8 cellular contexts compared by ENCODE assay signal in genomic region chr2:163182764-163183354, GRCh38.
A peak's percentile ranks its signal among the peaks of the same experiment; 100 is the strongest.
DNase-seq lines count a peak whose midpoint lies in the region; ATAC-seq and TF ChIP-seq lines count a peak whose summit lies in the region.

No MANE protein-coding gene starts in this region.

- BruUV-seq in Panc1 (replicated peaks; lab: Mats Ljungman, UMichigan), result no TSS peak

- CTCF ChIA-PET in Panc1 (lab: Charles Lee), result interaction anchor here (0.6 to 1.2 kb wide), 7 partner anchors 15 to 1341 kb away, joined by 3 to 8 read pairs (median 4); no protein-coding TSS in a partner anchor
- CTCF ChIA-PET in activated CD4-positive, alpha-beta memory T cell treated with anti-CD3 and anti-CD28 coated beads for 36 hours (lab: Charles Lee), result interaction anchor here (0.6 to 1.7 kb wide), 3 partner anchors 11 to 1377 kb away, joined by 3 to 4 read pairs (median 3); no protein-coding TSS in a partner anchor

- H3K36me3 Mint-ChIP-seq in glutamatergic neuron (ENCODE audit: unreplicated experiment), result no peaks in the 10 kb centered on the region
- no peaks in the 10 kb centered on the region for H3K36me3 Mint-ChIP-seq in activated CD4-positive, alpha-beta memory T cell treated with anti-CD3 and anti-CD28 coated beads for 36 hours

- no peaks in the 10 kb centered on the region for H3K36me3 ChIP-seq in Panc1 (ENCODE audit: control insufficient read depth, insufficient read depth, low read length)

- no peaks in the 10 kb centered on the region for H3K4me1 ChIP-seq in Panc1 (ENCODE audit: control insufficient read depth, insufficient read depth, low read length)

- H3K4me1 Mint-ChIP-seq in glutamatergic neuron (ENCODE audit: low read depth, unreplicated experiment), result no peaks in the 10 kb centered on the region
- no peaks in the 10 kb centered on the region for H3K4me1 Mint-ChIP-seq in activated CD4-positive, alpha-beta memory T cell treated with anti-CD3 and anti-CD28 coated beads for 36 hours (ENCODE audit: low read depth)

- in situ Hi-C loops in Panc1 (cut with HindIII; ENCODE audit: low pct_unique_long_range_greater_than_20kb, low sequenced_read_pairs), result no loop called here

- ATAC-seq in HG03039 (IDR thresholded peaks at IDR 0.05; ENCODE audit: unreplicated experiment) (peak; percentile 65), Panc1 (no peak), HG02852 (IDR thresholded peaks at IDR 0.05; ENCODE audit: unreplicated experiment) (no peak)

- intact Hi-C loops in Panc1 (cut with micrococcal nuclease; ENCODE audit: unreplicated experiment), result loop anchor here (5.0 to 10.0 kb wide), 3 partner anchors 882 to 1294 kb away; no protein-coding TSS in a partner anchor
- intact Hi-C loops in activated CD4-positive, alpha-beta memory T cell treated with anti-CD3 and anti-CD28 coated beads for 36 hours (cut with micrococcal nuclease), result no loop called here

- no peak overlapping the region for H3K4me3 Mint-ChIP-seq in glutamatergic neuron (ENCODE audit: unreplicated experiment)
- H3K4me3 Mint-ChIP-seq in activated CD4-positive, alpha-beta memory T cell treated with anti-CD3 and anti-CD28 coated beads for 36 hours, result no peak overlapping the region

- H3K4me3 ChIP-seq in Panc1 (ENCODE audit: low read depth in 2 of 2, low read length in 2 of 2), result no peak overlapping the region

- H3K27ac Mint-ChIP-seq in glutamatergic neuron (ENCODE audit: unreplicated experiment), result no peak overlapping the region
- H3K27ac Mint-ChIP-seq in activated CD4-positive, alpha-beta memory T cell treated with anti-CD3 and anti-CD28 coated beads for 36 hours, result no peak overlapping the region

- no peaks in the 10 kb centered on the region for H3K9me3 Mint-ChIP-seq in glutamatergic neuron (ENCODE audit: unreplicated experiment)
- H3K9me3 Mint-ChIP-seq in activated CD4-positive, alpha-beta memory T cell treated with anti-CD3 and anti-CD28 coated beads for 36 hours, result no peaks in the 10 kb centered on the region

- DNase-seq in NCI-H1105 treated with DMSO at 0.1 percent for 48 hours (lab: John Stamatoyannopoulos, UW) (peak; percentile 52), NCI-H1105 (lab: John Stamatoyannopoulos, UW) (no peak), Panc1 (ENCODE audit: low read depth, low spot score) (no peak), glutamatergic neuron (no peak)
- no peak for DNase-seq in activated CD4-positive, alpha-beta memory T cell treated with anti-CD3 and anti-CD28 coated beads for 36 hours
- no peak for DNase-seq in activated T-cell treated with anti-CD3 and anti-CD28 coated beads, Interleukin-2, amount 50 U/mL, for 48 hours

- H3K27ac ChIP-seq in Panc1 (ENCODE audit: low read length), result no peak overlapping the region

- no peaks in the 10 kb centered on the region for H3K27me3 ChIP-seq in Panc1 (ENCODE audit: control insufficient read depth, insufficient read depth, low read length)

- peak; percentile 40; the same call in 1 of the 2 replicates for TF ChIP-seq CTCF in Panc1 (IDR thresholded peaks at IDR 0.05)
- TF ChIP-seq CTCF in glutamatergic neuron (IDR thresholded peaks at IDR 0.05; ENCODE audit: partially characterized antibody, unreplicated experiment), result peak; percentile 57

- H3K9me3 ChIP-seq in Panc1 (ENCODE audit: control insufficient read depth, insufficient read depth, low read depth, low read length), result no peaks in the 10 kb centered on the region

- POLR2A ChIA-PET in Panc1 (lab: Charles Lee), result no interaction called here
- POLR2A ChIA-PET in activated CD4-positive, alpha-beta memory T cell treated with anti-CD3 and anti-CD28 coated beads for 36 hours (lab: Charles Lee), result no interaction called here

- no peaks in the 10 kb centered on the region for H3K27me3 Mint-ChIP-seq in glutamatergic neuron (ENCODE audit: unreplicated experiment)
- no peaks in the 10 kb centered on the region for H3K27me3 Mint-ChIP-seq in activated CD4-positive, alpha-beta memory T cell treated with anti-CD3 and anti-CD28 coated beads for 36 hours
